Comparison of ENCODE assay signal across 9 cellular contexts in the genomic region with DNA sequence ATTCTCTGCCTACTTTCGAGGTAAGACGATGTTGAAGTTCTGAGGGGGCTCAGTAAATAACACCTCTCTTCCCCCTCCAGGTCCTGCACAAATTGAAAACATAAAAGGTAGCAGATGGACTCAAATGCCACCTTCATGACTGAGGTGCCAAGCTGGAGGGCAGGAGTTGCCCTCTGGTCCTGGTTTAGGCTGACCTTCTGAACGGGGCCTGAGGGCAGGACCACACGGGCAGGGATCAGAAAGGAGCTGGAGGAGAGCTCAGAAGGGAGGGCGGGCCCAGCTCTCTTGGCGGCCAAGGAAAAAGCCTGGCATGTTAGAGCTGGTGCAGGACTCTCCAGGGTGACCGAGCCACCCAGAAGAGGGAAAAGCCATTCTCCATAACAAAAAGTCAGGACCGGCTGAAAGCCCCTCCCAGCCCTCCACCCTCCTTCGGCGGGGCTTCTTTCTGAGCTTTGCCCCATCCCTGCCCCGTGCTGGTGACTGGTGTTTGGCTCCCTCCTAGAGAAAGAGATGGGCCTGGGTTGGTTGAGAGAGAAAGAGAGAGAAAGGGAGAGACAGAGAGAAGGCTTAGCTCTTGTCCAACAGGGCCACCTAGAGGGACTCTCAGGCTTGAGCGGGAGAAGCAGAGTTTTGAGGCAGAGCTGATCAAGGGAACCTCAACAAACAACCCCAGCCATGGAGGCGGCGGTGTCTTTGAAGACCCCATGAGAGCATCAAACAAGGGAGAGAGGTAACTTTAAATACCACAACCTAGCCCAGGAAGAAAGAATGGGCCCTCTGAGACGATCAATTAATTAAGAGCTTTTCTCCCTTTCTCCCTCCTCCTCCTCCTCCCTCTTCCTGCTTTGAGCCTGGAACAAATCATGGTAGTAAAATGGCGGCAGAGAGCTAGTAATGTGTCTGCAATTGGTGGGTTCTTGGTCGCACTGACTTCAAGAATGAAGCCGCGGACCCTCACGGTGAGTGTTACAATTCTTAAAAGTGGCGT. TPM values are rescaled to one million over a fixed set of nuclear protein-coding genes. Genes with fewer than 3 reads are reported as not detected.
DNase-seq lines count a peak whose midpoint lies in the region; ATAC-seq and TF ChIP-seq lines count a peak whose summit lies in the region.
"Had no signal": no experiment of that assay in that cellular context is flagged by ENCODE, and none has a peak within 500 bp of the region (broad histone marks: within the 10 kb centered on the region; RNA-seq: fewer than 3 reads in every experiment).

No MANE protein-coding gene starts in this region.

- H2BK12ac ChIP-seq in neuronal stem cell (ENCODE audit: low read length), result no peak overlapping the region

- peak; percentile 49 to 76 for ATAC-seq in activated CD4-positive, CD25-positive, alpha-beta regulatory T cell treated with anti-CD3 and anti-CD28 coated beads, Interleukin-2, amount 50 U/mL, for 24 hours
- ATAC-seq in GM21737 (IDR thresholded peaks at IDR 0.05; ENCODE audit: unreplicated experiment) (no peak), GM18873 (IDR thresholded peaks at IDR 0.05; ENCODE audit: low FRiP score, unreplicated experiment) (no peak)

- no peak for TF ChIP-seq POLR2A in erythroblast (IDR thresholded peaks at IDR 0.05; ENCODE audit: low read length)

- H3K4ac ChIP-seq in neuronal stem cell (ENCODE audit: low read length), result no peak overlapping the region

- H3K9me3 ChIP-seq in neuronal stem cell (replicated peaks in 1 of 2; ENCODE audit: control insufficient read depth in 2 of 2, insufficient read depth in 1 of 2, low read depth in 1 of 2, low read length in 2 of 2), result peaks cover 0 to 2% of the 10 kb centered on the region in 2 donors
- H3K9me3 ChIP-seq: upper lobe of left lung had no signal

- H3K9ac ChIP-seq in neuronal stem cell (ENCODE audit: low read depth, low read length, poor library complexity), result no peak overlapping the region

- no peak overlapping the region for H4K91ac ChIP-seq in neuronal stem cell (ENCODE audit: low read depth, low read length, poor library complexity)

- H3K36me3 ChIP-seq in neuronal stem cell (replicated peaks in 1 of 2; ENCODE audit: control insufficient read depth in 2 of 2, insufficient read depth in 2 of 2, low read length in 2 of 2), result no peaks in the 10 kb centered on the region
- H3K36me3 ChIP-seq: upper lobe of left lung had no signal

- no peak overlapping the region for H3K18ac ChIP-seq in neuronal stem cell (ENCODE audit: low read length)

- H2BK15ac ChIP-seq in neuronal stem cell (ENCODE audit: low read length), result no peak overlapping the region

- H3K79me1 ChIP-seq in neuronal stem cell (ENCODE audit: low read depth, low read length), result no peaks in the 10 kb centered on the region

- no peak overlapping the region for H3K23ac ChIP-seq in neuronal stem cell (ENCODE audit: low read depth, low read length, poor library complexity)

- no peak overlapping the region for H2BK120ac ChIP-seq in neuronal stem cell (ENCODE audit: low read depth, low read length)

- no peak overlapping the region for H3K27ac ChIP-seq in HL-60 (replicated peaks)
- H3K27ac ChIP-seq in neuronal stem cell (replicated peaks; ENCODE audit: low read length), result no peak overlapping the region
- H3K27ac ChIP-seq: upper lobe of left lung had no signal

- H3K4me1 ChIP-seq in neuronal stem cell (ENCODE audit: control insufficient read depth in 2 of 2, insufficient read depth in 1 of 2, low read depth in 1 of 2, low read length in 2 of 2), result no peaks in the 10 kb centered on the region
- H3K4me1 ChIP-seq: upper lobe of left lung had no signal

- DNase-seq in activated CD4-positive, CD25-positive, alpha-beta regulatory T cell (lab: John Stamatoyannopoulos, UW), result no peak
- DNase-seq in HL-60 (ENCODE audit: low read depth in 1 of 2, low spot score in 1 of 2), result peak in 1 of 2 experiments; percentile 56
- peak in 3 of 5 donors; percentile 10 to 56 (median 18) for DNase-seq in T-helper 1 cell
- DNase-seq in erythroblast (lab: John Stamatoyannopoulos, UW), result peak; percentile 35 to 38
- peak; percentile 15 for DNase-seq in neuronal stem cell (ENCODE audit: low spot score)
- DNase-seq: upper lobe of left lung had no signal

- no CpG with 5 or more reads among the region's 21 CpGs for WGBS in neuronal stem cell (ENCODE audit: extremely low coverage in 2 of 2, insufficient read length in 2 of 2, insufficient replicate concordance in 1 of 2), 2 donors

- H4K8ac ChIP-seq in neuronal stem cell (ENCODE audit: low read depth, low read length), result no peak overlapping the region

- H3K4me2 ChIP-seq in neuronal stem cell (ENCODE audit: insufficient read depth, low read length, poor library complexity, severe bottlenecking), result no peak overlapping the region

- peak; percentile 30 for TF ChIP-seq CTCF in HL-60 (IDR thresholded peaks at IDR 0.05; ENCODE audit: insufficient read depth, low read length)

- peak overlapping the region; percentile 72 for H2AFZ ChIP-seq in neuronal stem cell (ENCODE audit: low read length)

- H3K27me3 ChIP-seq in HL-60 (ENCODE audit: insufficient read depth, poor library complexity, severe bottlenecking) (peaks cover 7% of the 10 kb centered on the region), neuronal stem cell (ENCODE audit: control insufficient read depth in 3 of 3, insufficient read depth in 3 of 3, low read depth in 1 of 3, low read length in 3 of 3) (peaks cover 0 to 5% (median 0%) of the 10 kb centered on the region in 3 experiments)
- H3K27me3 ChIP-seq: upper lobe of left lung had no signal

- no peak overlapping the region for H3K4me3 ChIP-seq in HL-60 (replicated peaks; ENCODE audit: insufficient read depth, low read length)
- no peak overlapping the region for H3K4me3 ChIP-seq in neuronal stem cell (ENCODE audit: low read length in 2 of 2)
- H3K4me3 ChIP-seq: upper lobe of left lung had no signal

- no peak overlapping the region for H3K14ac ChIP-seq in neuronal stem cell (ENCODE audit: low read length)

- no peak overlapping the region for H2BK5ac ChIP-seq in neuronal stem cell (ENCODE audit: low read length)

- no peak overlapping the region for H2AK5ac ChIP-seq in neuronal stem cell (ENCODE audit: low read depth, low read length)

RNA-seq across cellular contexts. Expression of a gene that starts 50.8 kb away (rescaled TPM):
- polyA plus RNA-seq in neuronal stem cell (2013, experiment 1 of 2), result 20.8 TPM
- polyA plus RNA-seq in neuronal stem cell (2013, experiment 2 of 2), result 21.6 TPM

RNA-seq across cellular contexts. Expression of a gene that starts 60.0 kb away (rescaled TPM):
- 0.42 TPM for polyA plus RNA-seq in neuronal stem cell (2013, experiment 1 of 2)
- 0.28 TPM for polyA plus RNA-seq in neuronal stem cell (2013, experiment 2 of 2)

Comparison
In these comparisons a context has a peak if more than half of its experiments do, and no peak if none do; other contexts are left out.
1. ATAC-seq: peak in activated CD4-positive, CD25-positive, alpha-beta regulatory T cell treated with anti-CD3 and anti-CD28 coated beads, Interleukin-2, amount 50 U/mL, for 24 hours (2 of 2); none in GM21737 (single experiment) and GM18873 (single experiment).
2. DNase-seq: peak in T-helper 1 cell (3 of 5), erythroblast (2 of 2) and neuronal stem cell (single experiment); none in activated CD4-positive, CD25-positive, alpha-beta regulatory T cell (0 of 4).